ENCODE assay signal across 11 cellular contexts in genomic region chr6:28537065-28537464, GRCh38. TPM values are rescaled to one million over a fixed set of nuclear protein-coding genes. Genes with fewer than 3 reads are reported as not detected.
DNase-seq lines count a peak whose midpoint lies in the region; ATAC-seq and TF ChIP-seq lines count a peak whose summit lies in the region.
"Had no signal": no experiment of that assay in that cellular context is flagged by ENCODE, and none has a peak within 500 bp of the region (broad histone marks: within the 10 kb centered on the region; RNA-seq: fewer than 3 reads in every experiment).

No MANE protein-coding gene starts in this region.

- DNase-seq in NCI-H524 (lab: John Stamatoyannopoulos, UW) = peak; percentile 57 to 58
- DNase-seq in NCI-H524 treated with DMSO at 0.1 percent for 48 hours (lab: John Stamatoyannopoulos, UW) = no peak
- DNase-seq in SK-N-DZ (ENCODE audit: low spot score) = peak; percentile 47
- peak; percentile 52 for DNase-seq in epithelial cell of esophagus (ENCODE audit: low read depth)
- no peak for DNase-seq in progenitor cell of endocrine pancreas (ENCODE audit: low spot score, unreplicated experiment)
- DNase-seq in GM20000 (ENCODE audit: low spot score) = no peak
- DNase-seq: activated gamma-delta T cell treated with Interleukin-2 at 50 U/mL for 16 hours, SIG-M5 had no signal

- ATAC-seq in HG02981 (IDR thresholded peaks at IDR 0.05; ENCODE audit: unreplicated experiment) = no peak
- ATAC-seq in HG03097 (IDR thresholded peaks at IDR 0.05; ENCODE audit: low FRiP score, unreplicated experiment) = no peak

- peak overlapping the region; percentile 90 for H3K27ac Mint-ChIP-seq in progenitor cell of endocrine pancreas

- peak overlapping the region; percentile 46 for H3K4me3 ChIP-seq in epithelial cell of esophagus (ENCODE audit: low read length)

- H3K36me3 Mint-ChIP-seq in progenitor cell of endocrine pancreas (ENCODE audit: insufficient read depth) = no peaks in the 10 kb centered on the region

- TF ChIP-seq CTCF in epithelial cell of esophagus (IDR thresholded peaks at IDR 0.05; ENCODE audit: insufficient read depth, low read depth, low read length, missing control alignments) = no peak
- TF ChIP-seq CTCF in progenitor cell of endocrine pancreas (IDR thresholded peaks at IDR 0.05; ENCODE audit: unreplicated experiment) = no peak
- no peak for TF ChIP-seq CTCF in GM20000 (IDR thresholded peaks at IDR 0.05; ENCODE audit: extremely low read depth, missing control alignments)

- H3K4me1 Mint-ChIP-seq in progenitor cell of endocrine pancreas (ENCODE audit: low read depth) = peaks cover under 1% of the 10 kb centered on the region

- no peaks in the 10 kb centered on the region for H3K27me3 Mint-ChIP-seq in progenitor cell of endocrine pancreas

- H3K9me3 Mint-ChIP-seq in progenitor cell of endocrine pancreas (ENCODE audit: low read depth) = no peaks in the 10 kb centered on the region

- peak overlapping the region; percentile 77 for H3K4me3 Mint-ChIP-seq in progenitor cell of endocrine pancreas (ENCODE audit: low read depth)

RNA-seq across cellular contexts. Expression of gene GPX5, which starts 11.4 kb away (rescaled TPM):
- polyA plus RNA-seq in SK-N-DZ (2014; cell fraction: cytosol; rRNA removed) = not detected in 2 replicates
- not detected in 2 replicates for polyA plus RNA-seq in SK-N-DZ (2014; cell fraction: nucleus; rRNA removed)
- total RNA-seq in progenitor cell of endocrine pancreas = not detected in 2 replicates
- total RNA-seq: LHCN-M2 had no signal

RNA-seq across cellular contexts. Expression of gene GPX6, which starts 21.5 kb away (rescaled TPM):
- not detected in 2 replicates for polyA plus RNA-seq in SK-N-DZ (2014; cell fraction: cytosol; rRNA removed)
- not detected in 2 replicates for polyA plus RNA-seq in SK-N-DZ (2014; cell fraction: nucleus; rRNA removed)
- total RNA-seq in progenitor cell of endocrine pancreas = not detected in 2 replicates
- total RNA-seq: LHCN-M2 had no signal

Comparison
In these comparisons a context has a peak if more than half of its experiments do, and no peak if none do; other contexts are left out.
1. DNase-seq: peak in NCI-H524 (2 of 2), SK-N-DZ (single experiment) and epithelial cell of esophagus (single experiment); none in NCI-H524 treated with DMSO at 0.1 percent for 48 hours (single experiment), progenitor cell of endocrine pancreas (single experiment) and GM20000 (single experiment).